ENCODE assay signal across 2 cellular contexts in genomic region chr16:58337090-58337444, GRCh38.
TF ChIP-seq lines count a peak whose summit lies in the region.

No MANE protein-coding gene starts in this region.

TF ChIP-seq in A549, 52 proteins besides CTCF, POLR2A, EP300 and RAD21 (continued from another document):
- no peak for TF ChIP-seq REST (IDR thresholded peaks at IDR 0.05)
- no peak for TF ChIP-seq HMGXB4 (CRISPR knock-in tag; IDR thresholded peaks at IDR 0.05; ENCODE audit: borderline replicate concordance)

TF ChIP-seq in HCT116, 20 proteins besides CTCF, POLR2A, EP300 and RAD21 (continued from another document):
- TF ChIP-seq REST (IDR thresholded peaks at IDR 0.05; ENCODE audit: low read depth) (no peak), FOSL1 (IDR thresholded peaks at IDR 0.05; ENCODE audit: low read depth) (no peak), YY1 (IDR thresholded peaks at IDR 0.05; ENCODE audit: extremely low read depth, insufficient replicate concordance, low read depth, low read length) (no peak), ELF1 (IDR thresholded peaks at IDR 0.05; ENCODE audit: borderline replicate concordance, low read depth) (no peak), TCF7L2 (IDR thresholded peaks at IDR 0.05; ENCODE audit: borderline replicate concordance, extremely low read depth, insufficient read depth, insufficient read length) (no peak), SRF (IDR thresholded peaks at IDR 0.05; ENCODE audit: low read depth) (no peak), ZBTB33 (IDR thresholded peaks at IDR 0.05; ENCODE audit: extremely low read depth, insufficient replicate concordance, low read length) (no peak), SIN3A (IDR thresholded peaks at IDR 0.05; ENCODE audit: low read depth) (no peak), POLR2AphosphoS5 (IDR thresholded peaks at IDR 0.05; ENCODE audit: low read depth, low read length) (no peak), ZFX (IDR thresholded peaks at IDR 0.05) (no peak)
